In the genomic region with DNA sequence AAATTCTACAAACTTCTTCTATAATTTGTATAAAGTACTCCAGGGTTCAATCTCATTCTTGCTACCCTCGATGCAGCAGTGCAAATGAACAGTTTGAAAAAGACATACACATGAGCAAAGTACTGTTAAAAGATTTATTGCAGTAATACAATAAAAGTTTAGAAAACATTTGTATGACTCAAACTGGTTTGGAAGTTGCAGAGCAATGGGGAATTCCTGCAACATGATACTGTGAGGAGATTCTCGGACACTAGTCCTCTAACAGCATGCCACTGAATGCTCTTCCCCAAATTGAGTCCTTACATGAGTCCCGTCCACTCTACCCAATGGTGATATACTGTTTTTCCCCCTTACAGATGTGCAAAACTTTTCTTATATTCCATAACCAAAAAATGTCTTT, we compare ENCODE assay signal across 19 cellular contexts. TPM values are rescaled to one million over a fixed set of nuclear protein-coding genes. Genes with fewer than 3 reads are reported as not detected.
DNase-seq lines count a peak whose midpoint lies in the region; ATAC-seq and TF ChIP-seq lines count a peak whose summit lies in the region.
"Had no signal": no experiment of that assay in that cellular context is flagged by ENCODE, and none has a peak within 500 bp of the region (broad histone marks: within the 10 kb centered on the region; RNA-seq: fewer than 3 reads in every experiment).

No MANE protein-coding gene starts in this region.

- peak overlapping the region; percentile 29 for H3K4me2 ChIP-seq in smooth muscle cell

- no peaks in the 10 kb centered on the region for H4K20me1 ChIP-seq in smooth muscle cell (ENCODE audit: low read depth)

- no peaks in the 10 kb centered on the region for H3K27me3 Mint-ChIP-seq in T-cell
- no peaks in the 10 kb centered on the region for H3K27me3 Mint-ChIP-seq in chondrocyte (ENCODE audit: low read depth)
- no peaks in the 10 kb centered on the region for H3K27me3 Mint-ChIP-seq in T-helper 2 cell treated with Interferon-gamma antibody and Interleukin-4, amounts not matched to agents 5 μg/mL and 100 μg/mL, for 36 hours (ENCODE audit: low read depth)
- H3K27me3 Mint-ChIP-seq: naive thymus-derived CD8-positive, alpha-beta T cell had no signal

- H3K9ac ChIP-seq in smooth muscle cell (ENCODE audit: low read depth), result no peak overlapping the region

- TF ChIP-seq CTCF in fibroblast of the aortic adventitia (IDR thresholded peaks at IDR 0.05; ENCODE audit: insufficient read depth, low read length) (no peak), smooth muscle cell (IDR thresholded peaks at IDR 0.05; ENCODE audit: borderline replicate concordance, insufficient read depth, poor library complexity, severe bottlenecking) (no peak), chondrocyte (IDR thresholded peaks at IDR 0.05) (no peak)

- DNase-seq in GM04503 (ENCODE audit: low read depth), result peak; percentile 64
- no peak for DNase-seq in T-cell
- peak; percentile 36 for DNase-seq in fibroblast of the aortic adventitia (ENCODE audit: low read depth)
- DNase-seq in smooth muscle cell (lab: John Stamatoyannopoulos, UW; ENCODE audit: unreplicated experiment), result no peak
- DNase-seq in chondrocyte (ENCODE audit: low spot score), result no peak
- DNase-seq in T-helper 2 cell treated with Interferon-gamma antibody and Interleukin-4, amounts not matched to agents 5 μg/mL and 100 μg/mL, for 36 hours (ENCODE audit: low spot score), result no peak
- DNase-seq: activated naive CD4-positive, alpha-beta T cell; CD8-positive, alpha-beta T cell; hypothalamus; left lung; naive thymus-derived CD8-positive, alpha-beta T cell; NCI-H1105 treated with DMSO at 0.1 percent for 48 hours; NCI-H2171 treated with DMSO at 0.1 percent for 48 hours; stimulated activated CD4-positive, alpha-beta T cell treated with anti-CD3 and anti-CD28 coated beads, Interleukin-2, amount 100 ng/mL, for 48 hours; transverse colon had no signal

- no peaks in the 10 kb centered on the region for H3K27me3 ChIP-seq in smooth muscle cell (ENCODE audit: low read depth)
- H3K27me3 ChIP-seq: cardiac muscle cell, left lung, transverse colon had no signal

- peaks cover 4 to 14% (median 10%) of the 10 kb centered on the region in 3 donors for H3K4me1 Mint-ChIP-seq in T-cell
- peaks cover 21% of the 10 kb centered on the region for H3K4me1 Mint-ChIP-seq in chondrocyte (ENCODE audit: low read depth)
- H3K4me1 Mint-ChIP-seq in T-helper 2 cell treated with Interferon-gamma antibody and Interleukin-4, amounts not matched to agents 5 μg/mL and 100 μg/mL, for 36 hours (ENCODE audit: low read depth), result peaks cover 11% of the 10 kb centered on the region
- H3K4me1 Mint-ChIP-seq: WTC11 had no signal

- H3K79me2 ChIP-seq in smooth muscle cell (ENCODE audit: low read depth), result no peaks in the 10 kb centered on the region

- peak overlapping the region; percentile 11 to 23 for H3K27ac Mint-ChIP-seq in T-cell
- H3K27ac Mint-ChIP-seq in chondrocyte (ENCODE audit: unreplicated experiment), result no peak overlapping the region
- no peak overlapping the region for H3K27ac Mint-ChIP-seq in T-helper 2 cell treated with Interferon-gamma antibody and Interleukin-4, amounts not matched to agents 5 μg/mL and 100 μg/mL, for 36 hours
- H3K27ac Mint-ChIP-seq: CD8-positive, alpha-beta T cell; WTC11 had no signal

- no peak overlapping the region for H3K4me3 ChIP-seq in fibroblast of the aortic adventitia (ENCODE audit: low read depth, low read length)
- no peak overlapping the region for H3K4me3 ChIP-seq in smooth muscle cell
- H3K4me3 ChIP-seq: cardiac muscle cell, left lung, transverse colon had no signal

- no peak for ATAC-seq in T-cell (replicated peaks in 1 of 4)
- ATAC-seq in GM18868 (IDR thresholded peaks at IDR 0.05; ENCODE audit: unreplicated experiment), result no peak
- ATAC-seq in HG03097 (IDR thresholded peaks at IDR 0.05; ENCODE audit: low FRiP score, unreplicated experiment), result no peak
- ATAC-seq: CD8-positive, alpha-beta T cell; left lung; naive thymus-derived CD8-positive, alpha-beta T cell; WTC11 had no signal

- POLR2A ChIA-PET in T-cell (lab: Charles Lee), result interaction anchor here in 1 of 2 donors (0.6 kb wide), 1 partner anchor 53 kb away, joined by 3 read pairs; no protein-coding TSS in a partner anchor

- H3K36me3 ChIP-seq in smooth muscle cell (ENCODE audit: low read depth), result no peaks in the 10 kb centered on the region

- peak overlapping the region; percentile 68 for H3K27ac ChIP-seq in smooth muscle cell (ENCODE audit: low read depth)
- H3K27ac ChIP-seq: cardiac muscle cell, left lung had no signal

- H2AFZ ChIP-seq in smooth muscle cell (ENCODE audit: low read depth), result no peak overlapping the region

- no peak overlapping the region for H3K4me3 Mint-ChIP-seq in T-cell
- no peak overlapping the region for H3K4me3 Mint-ChIP-seq in chondrocyte (ENCODE audit: unreplicated experiment)
- H3K4me3 Mint-ChIP-seq in T-helper 2 cell treated with Interferon-gamma antibody and Interleukin-4, amounts not matched to agents 5 μg/mL and 100 μg/mL, for 36 hours, result no peak overlapping the region
- H3K4me3 Mint-ChIP-seq: CD8-positive, alpha-beta T cell; naive thymus-derived CD8-positive, alpha-beta T cell; WTC11 had no signal

- H3F3A ChIP-seq in smooth muscle cell (ENCODE audit: low read depth), result peaks cover 8% of the 10 kb centered on the region

- WGBS in smooth muscle cell (ENCODE audit: low lambda C conversion rate), result 58% methylated on average over 3 of the region's 3 CpGs

- H3K9me3 Mint-ChIP-seq in T-cell (no peaks in the 10 kb centered on the region), chondrocyte (ENCODE audit: low read depth) (no peaks in the 10 kb centered on the region)
- H3K9me3 Mint-ChIP-seq in T-helper 2 cell treated with Interferon-gamma antibody and Interleukin-4, amounts not matched to agents 5 μg/mL and 100 μg/mL, for 36 hours, result no peaks in the 10 kb centered on the region
- H3K9me3 Mint-ChIP-seq: CD8-positive, alpha-beta T cell; naive thymus-derived CD8-positive, alpha-beta T cell; WTC11 had no signal

- H3K36me3 Mint-ChIP-seq in T-cell (peaks cover 49% of the 10 kb centered on the region), chondrocyte (ENCODE audit: low read depth) (peaks cover 22% of the 10 kb centered on the region)
- peaks cover 26% of the 10 kb centered on the region for H3K36me3 Mint-ChIP-seq in T-helper 2 cell treated with Interferon-gamma antibody and Interleukin-4, amounts not matched to agents 5 μg/mL and 100 μg/mL, for 36 hours (ENCODE audit: low read depth)

- CTCF ChIA-PET in T-cell (lab: Charles Lee), result interaction anchor here in 1 of 2 donors (0.6 kb wide), 2 partner anchors 11 to 43 kb away, joined by 3 to 4 read pairs; no protein-coding TSS in a partner anchor

- H3K9me3 ChIP-seq in smooth muscle cell (replicated peaks; ENCODE audit: low read depth), result no peaks in the 10 kb centered on the region
- H3K9me3 ChIP-seq: left lung, transverse colon had no signal

- no peaks in the 10 kb centered on the region for H3K4me1 ChIP-seq in smooth muscle cell (ENCODE audit: low read depth)
- H3K4me1 ChIP-seq: left lung had no signal

RNA-seq across cellular contexts. Expression of gene ATG14, which starts 45.4 kb away (rescaled TPM):
- total RNA-seq in T-cell (10 to 100 TPM; 13.2 to 18.1 (median 17.3) TPM), fibroblast of the aortic adventitia (ENCODE audit: low replicate concordance) (11.6 and 16.6 TPM in 2 replicates), smooth muscle cell (11.6 and 14.0 TPM in 2 replicates), chondrocyte (8.9 to 11.1 TPM (median 10.6 TPM) in 3 replicates)
- 3.2 and 3.7 TPM in 2 replicates for polyA plus RNA-seq in smooth muscle cell

Comparison
In these comparisons a context has a peak if more than half of its experiments do, and no peak if none do; other contexts are left out.
1. DNase-seq: peak in GM04503 (single experiment) and fibroblast of the aortic adventitia (single experiment); none in T-cell (0 of 34), smooth muscle cell (single experiment), chondrocyte (single experiment) and T-helper 2 cell treated with Interferon-gamma antibody and Interleukin-4, amounts not matched to agents 5 μg/mL and 100 μg/mL, for 36 hours (single experiment).
2. H3K27ac Mint-ChIP-seq: peak in T-cell (2 of 2); none in chondrocyte (single experiment) and T-helper 2 cell treated with Interferon-gamma antibody and Interleukin-4, amounts not matched to agents 5 μg/mL and 100 μg/mL, for 36 hours (single experiment).